ENCODE assay signal across 30 cellular contexts in the genomic region with DNA sequence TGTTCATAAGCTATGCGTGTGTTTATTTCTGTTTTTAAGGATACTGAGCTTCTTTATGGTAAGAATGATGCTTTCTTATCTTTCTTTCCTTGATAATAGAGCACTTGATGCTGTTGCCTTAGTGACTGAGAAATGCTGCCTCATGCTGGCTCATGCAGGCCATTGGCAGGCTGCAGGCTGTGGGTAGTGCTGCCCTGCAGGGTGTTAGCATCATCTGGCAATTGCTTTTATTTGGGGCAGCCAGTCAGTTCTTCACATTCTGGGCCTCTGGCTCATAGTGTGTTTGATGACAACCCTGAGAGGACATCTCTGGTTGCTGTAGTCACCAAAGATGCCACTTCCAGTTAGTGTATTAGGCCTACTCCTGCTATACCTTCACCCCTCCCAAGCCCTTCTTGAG.
"Had no signal": no experiment of that assay in that cellular context is flagged by ENCODE, and none has a peak within 500 bp of the region (broad histone marks: within the 10 kb centered on the region; RNA-seq: fewer than 3 reads in every experiment).

No MANE protein-coding gene starts in this region.

- H3K27ac ChIP-seq: left lung, neutrophil, parathyroid adenoma, skin epidermis, stomach, testis, thyroid gland, upper lobe of right lung had no signal

- H3K4me1 ChIP-seq: left lung, parathyroid adenoma, stomach, testis, thyroid gland, upper lobe of right lung had no signal

- H3K36me3 Mint-ChIP-seq: immature natural killer cell; naive thymus-derived CD4-positive, alpha-beta T cell; natural killer cell treated with Interleukin-12 subunit alpha and Interleukin-12 subunit beta and Interleukin-15 and Interleukin-18, amount 100 ng/mL, for 72 hours; stimulated activated naive B cell treated with anti-CD40 and anti-IgM and Interleukin-4, amounts not matched to agents 10 μg/mL and 1 μg/mL and 100 μg/mL, for 72 hours had no signal

- H3K79me2 ChIP-seq: parathyroid adenoma had no signal

- H3K4me1 Mint-ChIP-seq: immature natural killer cell; naive thymus-derived CD4-positive, alpha-beta T cell; stimulated activated naive B cell treated with anti-CD40 and anti-IgM and Interleukin-4, amounts not matched to agents 10 μg/mL and 1 μg/mL and 100 μg/mL, for 72 hours had no signal

- H3K4me3 Mint-ChIP-seq: immature natural killer cell; naive thymus-derived CD4-positive, alpha-beta T cell; natural killer cell treated with Interleukin-12 subunit alpha and Interleukin-12 subunit beta and Interleukin-15 and Interleukin-18, amount 100 ng/mL, for 72 hours; stimulated activated naive B cell treated with anti-CD40 and anti-IgM and Interleukin-4, amounts not matched to agents 10 μg/mL and 1 μg/mL and 100 μg/mL, for 72 hours had no signal

- H3K36me3 ChIP-seq: left lung, neutrophil, stomach, thyroid gland, upper lobe of right lung had no signal

- H3K9ac ChIP-seq: parathyroid adenoma had no signal

- H3K9me3 Mint-ChIP-seq: naive thymus-derived CD4-positive, alpha-beta T cell; natural killer cell treated with Interleukin-12 subunit alpha and Interleukin-12 subunit beta and Interleukin-15 and Interleukin-18, amount 100 ng/mL, for 72 hours; stimulated activated naive B cell treated with anti-CD40 and anti-IgM and Interleukin-4, amounts not matched to agents 10 μg/mL and 1 μg/mL and 100 μg/mL, for 72 hours had no signal

- FAIRE-seq: islet of Langerhans, kidney, urothelium cell line had no signal

- H3K4me3 ChIP-seq: left lung, lung, mucosa of descending colon, skin epidermis, stomach, testis, thyroid gland, upper lobe of right lung had no signal

- H3K9me3 ChIP-seq: left lung, mucosa of descending colon, neutrophil, stomach, testis, thyroid gland, upper lobe of right lung had no signal

- H3K27ac Mint-ChIP-seq: immature natural killer cell; naive thymus-derived CD4-positive, alpha-beta T cell; natural killer cell treated with Interleukin-12 subunit alpha and Interleukin-12 subunit beta and Interleukin-15 and Interleukin-18, amount 100 ng/mL, for 72 hours; progenitor cell of endocrine pancreas; stimulated activated naive B cell treated with anti-CD40 and anti-IgM and Interleukin-4, amounts not matched to agents 10 μg/mL and 1 μg/mL and 100 μg/mL, for 72 hours had no signal

- H2AFZ ChIP-seq: parathyroid adenoma had no signal

- DNase-seq: hypothalamus; immature natural killer cell; kidney; left colon; left lung; midbrain; mucosa of descending colon; naive thymus-derived CD4-positive, alpha-beta T cell; occipital lobe; right cardiac atrium; stimulated activated CD4-positive, alpha-beta T cell treated with anti-CD3 and anti-CD28 coated beads, Interleukin-12 subunit alpha, Interleukin-12 subunit beta, amount 100 ng/mL, for 4 hours; stimulated activated CD4-positive, alpha-beta T cell treated with anti-CD3 and anti-CD28 coated beads, Interleukin-15, amount 100 ng/mL, for 24 hours; stimulated activated CD4-positive, alpha-beta T cell treated with anti-CD3 and anti-CD28 coated beads, Interleukin-2, amount 100 ng/mL, for 24 hours; stimulated activated CD4-positive, alpha-beta T cell treated with anti-CD3 and anti-CD28 coated beads, Interleukin-4, amount 100 ng/mL, for 1 hour; stimulated activated naive B cell treated with anti-CD40 and anti-IgM and Interleukin-4, amounts not matched to agents 10 μg/mL and 1 μg/mL and 100 μg/mL, for 72 hours; stimulated activated naive CD8-positive, alpha-beta T cell treated with anti-CD3 and anti-CD28 coated beads, Interleukin-15, Interleukin-2, amounts not matched to agents 100 U/mL and 50 U/mL, for 24 hours; stomach; testis; thyroid gland; trophoblast cell; upper lobe of right lung had no signal

- H3K27me3 ChIP-seq: testis, thyroid gland had no signal

- H3K27me3 Mint-ChIP-seq: progenitor cell of endocrine pancreas had no signal

- ATAC-seq: left colon; left lung; mucosa of descending colon; naive thymus-derived CD4-positive, alpha-beta T cell; natural killer cell treated with Interleukin-12 subunit alpha and Interleukin-12 subunit beta and Interleukin-15 and Interleukin-18, amount 100 ng/mL, for 72 hours; right cardiac atrium; sciatic nerve; stimulated activated naive B cell treated with anti-CD40 and anti-IgM and Interleukin-4, amounts not matched to agents 10 μg/mL and 1 μg/mL and 100 μg/mL, for 72 hours; stimulated activated naive CD8-positive, alpha-beta T cell treated with anti-CD3 and anti-CD28 coated beads, Interleukin-15, Interleukin-2, amounts not matched to agents 100 U/mL and 50 U/mL, for 24 hours; upper lobe of right lung had no signal
